1 cellular context compared by ENCODE assay signal in the genomic region with DNA sequence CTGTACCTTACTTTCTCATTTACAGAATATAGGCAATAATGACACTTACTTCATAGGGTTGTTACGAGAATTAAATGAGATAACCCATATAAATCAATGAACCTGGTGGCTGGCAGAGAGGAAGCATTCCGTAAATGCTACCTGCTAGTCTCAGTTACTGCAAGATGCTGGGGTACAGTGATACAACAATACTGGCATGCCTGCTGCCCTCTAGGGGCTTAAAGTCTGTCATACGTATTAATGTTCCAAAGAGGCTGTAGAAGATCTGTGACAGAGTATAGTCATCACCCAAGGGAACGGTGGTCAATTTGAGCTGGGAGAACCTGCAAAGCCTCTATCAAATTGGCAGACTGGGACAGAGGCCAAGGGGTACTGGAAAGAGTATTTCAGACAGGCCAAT.
TF ChIP-seq lines count a peak whose summit lies in the region.

No MANE protein-coding gene starts in this region.

TF ChIP-seq in HCT116, 20 proteins besides CTCF, POLR2A, EP300 and RAD21:
- no peak for TF ChIP-seq EGR1 (IDR thresholded peaks at IDR 0.05; ENCODE audit: low read depth)
- TF ChIP-seq ZNF274 (IDR thresholded peaks at IDR 0.05; ENCODE audit: low read depth, low read length): no peak
- TF ChIP-seq POLR2AphosphoS5 (IDR thresholded peaks at IDR 0.05; ENCODE audit: low read depth, low read length): no peak
